ENCODE assay signal across 7 cellular contexts in the genomic region with DNA sequence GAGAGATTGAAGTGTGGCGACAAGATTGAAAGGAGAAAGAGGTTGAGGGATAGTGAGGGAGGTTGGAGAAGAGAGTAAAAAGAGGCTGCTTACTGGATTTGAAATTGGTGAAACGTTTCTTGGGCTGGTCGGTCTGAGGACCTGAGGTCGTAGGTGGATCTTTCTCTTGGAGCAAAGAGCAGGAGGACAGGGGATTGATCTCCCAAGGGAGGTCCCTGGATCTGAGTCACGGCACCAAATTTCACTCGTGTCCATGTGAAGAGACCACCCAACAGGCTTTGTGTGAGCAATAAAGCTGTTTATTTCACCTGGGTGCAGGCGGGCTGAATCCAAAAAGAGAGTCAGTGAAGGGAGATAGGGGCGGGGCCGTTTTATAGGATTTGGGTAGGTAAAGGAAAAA.
A peak's percentile ranks its signal among the peaks of the same experiment; 100 is the strongest.
DNase-seq lines count a peak whose midpoint lies in the region; FAIRE-seq and TF ChIP-seq lines count a peak whose summit lies in the region.
"Not testable (repeated sequence)": the region's sequence is repeated elsewhere in the genome, so short reads cannot be mapped to it uniquely, and the experiment has no call there.

No MANE protein-coding gene starts in this region.

- H4K8ac ChIP-seq in H9 (replicated peaks; ENCODE audit: insufficient read length, low read depth, low read length); H1 (ENCODE audit: extremely low read depth, insufficient read depth, low read length); mesendoderm (ENCODE audit: low read depth, low read length): not testable (repeated sequence)

- not testable (repeated sequence) for H3K56ac ChIP-seq in H9 (ENCODE audit: insufficient read length, low read depth, low read length); H1 (replicated peaks; ENCODE audit: insufficient read length, low read depth, low read length); mesendoderm (ENCODE audit: low read length)

- no CpG with 5 or more reads among the region's 9 CpGs for WGBS in H9 (ENCODE audit: extremely low coverage, insufficient read length, low lambda C conversion rate)
- WGBS in HUES64: 74% methylated on average over 8 of the region's 9 CpGs
- WGBS in H1 (ENCODE audit: extremely low coverage in 1 of 2, insufficient coverage in 1 of 2, insufficient read length in 1 of 2, insufficient replicate concordance in 2 of 2, low coverage in 1 of 2, low lambda C conversion rate in 2 of 2, missing lambda C conversion rate in 1 of 2), 2 experiments: 48% methylated on average over 9 of the region's 9 CpGs; no CpG with 5 or more reads in 1 of the 2 experiments
- no CpG with 5 or more reads among the region's 9 CpGs for WGBS in iPS DF 6.9 (ENCODE audit: insufficient coverage, insufficient read length)
- WGBS in mesendoderm (ENCODE audit: extremely low coverage, insufficient coverage, low lambda C conversion rate): no CpG with 5 or more reads among the region's 9 CpGs

- H3K4me3 ChIP-seq in HUES64 (ENCODE audit: low read length) (peak overlapping the region; percentile 37), H1 (ENCODE audit: extremely low read depth in 1 of 4, insufficient read depth in 2 of 4, low read depth in 3 of 4, low read length in 4 of 4) (peak overlapping the region in 3 of 4 experiments; percentile 14 to 62 (median 53); a peak in 4 of 8 replicates), iPS DF 6.9 (ENCODE audit: low read length) (peak overlapping the region; percentile 91; the same call in 1 of the 2 replicates), iPS-18a (ENCODE audit: low read length) (peak overlapping the region; percentile 78)
- H3K4me3 ChIP-seq in mesendoderm (ENCODE audit: low read length): not testable (repeated sequence)

- not testable (repeated sequence) for H3K36me3 ChIP-seq in ES-I3 (ENCODE audit: insufficient read depth, low read length); HUES64 (ENCODE audit: insufficient read depth, low read length); H1 (ENCODE audit: control insufficient read depth in 2 of 4, insufficient read depth in 4 of 4, low read length in 3 of 4); iPS DF 6.9 (ENCODE audit: control insufficient read depth, insufficient read depth, low read length); iPS-18a (ENCODE audit: control insufficient read depth, low read depth, low read length); mesendoderm (ENCODE audit: control insufficient read depth, insufficient read depth, low read length)

- H2BK15ac ChIP-seq in H9 (ENCODE audit: low read depth, low read length); H1 (ENCODE audit: low read length); mesendoderm (replicated peaks; ENCODE audit: low read depth): not testable (repeated sequence)

- H3K4me1 ChIP-seq in ES-I3 (ENCODE audit: insufficient read depth, low read length) (peaks cover 14% of the 10 kb centered on the region), HUES64 (ENCODE audit: insufficient read depth, low read length) (peaks cover 17% of the 10 kb centered on the region), H1 (replicated peaks in 1 of 4; ENCODE audit: control insufficient read depth in 3 of 4, insufficient read depth in 4 of 4, low read length in 3 of 4) (peaks cover 0 to 16% (median 0%) of the 10 kb centered on the region in 4 experiments; a peak in 2 of 7 replicates), iPS-18a (ENCODE audit: control insufficient read depth, low read depth, low read length) (peaks cover 25% of the 10 kb centered on the region)
- H3K4me1 ChIP-seq in H9 (ENCODE audit: insufficient read depth, low read length); iPS DF 6.9 (ENCODE audit: control insufficient read depth, insufficient read depth, low read length); mesendoderm (ENCODE audit: control insufficient read depth, low read depth, low read length): not testable (repeated sequence)

- not testable (repeated sequence) for H3K4me3 Mint-ChIP-seq in H9

- not testable (repeated sequence) for FAIRE-seq in H1 (lab: Jason Lieb, UNC)

- peaks cover 11 to 30% of the 10 kb centered on the region in 2 experiments for H3K4me1 Mint-ChIP-seq in H9

- H3K79me2 ChIP-seq in H9 (ENCODE audit: insufficient read depth, low read length); H1 (ENCODE audit: control insufficient read depth in 1 of 2, insufficient read depth in 2 of 2, low read length in 2 of 2); mesendoderm (ENCODE audit: control insufficient read depth, insufficient read depth, low read length): not testable (repeated sequence)

- H2BK120ac ChIP-seq in H9 (ENCODE audit: low read depth, low read length, poor library complexity, severe bottlenecking); H1 (replicated peaks; ENCODE audit: low read depth, low read length): not testable (repeated sequence)
- peak overlapping the region; percentile 92 for H2BK120ac ChIP-seq in mesendoderm (ENCODE audit: low read depth, low read length)

- not testable (repeated sequence) for H2AFZ ChIP-seq in H9 (ENCODE audit: low read length); H1 (ENCODE audit: low read length)

- H3K9ac ChIP-seq in ES-I3 (ENCODE audit: low read depth, low read length) (peak overlapping the region; percentile 82), H9 (ENCODE audit: extremely low read depth, insufficient read length, low read length) (peak overlapping the region; percentile 95), HUES64 (ENCODE audit: low read depth, low read length) (peak overlapping the region; percentile 63), H1 (replicated peaks in 1 of 4; ENCODE audit: extremely low read depth in 1 of 4, low read depth in 3 of 4, low read length in 3 of 4) (peak overlapping the region in 3 of 4 experiments; percentile 8 to 60 (median 30); a peak in 3 of 7 replicates), iPS-18a (ENCODE audit: low read length) (peak overlapping the region; percentile 72)
- not testable (repeated sequence) for H3K9ac ChIP-seq in mesendoderm (ENCODE audit: low read length)

- peak overlapping the region; percentile 29 to 96 (median 84); a peak in 5 of 7 replicates for H3K27ac Mint-ChIP-seq in H9

- not testable (repeated sequence) for H4K20me1 ChIP-seq in H9 (ENCODE audit: control insufficient read depth, insufficient read depth, insufficient read length); H1 (replicated peaks in 1 of 2; ENCODE audit: control insufficient read depth in 1 of 2, insufficient read depth in 2 of 2, low read length in 2 of 2)

- H3K23me2 ChIP-seq in H9 (ENCODE audit: insufficient read length, low read depth, low read length, poor library complexity, severe bottlenecking); H1 (ENCODE audit: low read depth, low read length): not testable (repeated sequence)

- H3K4me2 ChIP-seq in H9 (ENCODE audit: insufficient read depth, insufficient read length, low read length) (peak overlapping the region; percentile 33), H1 (ENCODE audit: insufficient read depth in 1 of 2, low read depth in 2 of 2, low read length in 2 of 2) (peak overlapping the region; percentile 37 to 42; a peak in 3 of 4 replicates)
- H3K4me2 ChIP-seq in mesendoderm (ENCODE audit: low read length): not testable (repeated sequence)

- H3T11ph ChIP-seq in H9 (ENCODE audit: low read length): not testable (repeated sequence)

- not testable (repeated sequence) for H2BK5ac ChIP-seq in H9 (ENCODE audit: insufficient read length, low read length); H1 (ENCODE audit: low read depth, low read length); mesendoderm (ENCODE audit: low read length)

- POLR2A ChIA-PET in H1 (lab: Charles Lee; ENCODE audit: partially characterized antibody): interaction anchor here (0.6 to 1.9 kb wide), 2 partner anchors 11 to 64 kb away, joined by 3 to 6 read pairs; no protein-coding TSS in a partner anchor

- not testable (repeated sequence) for H2BK12ac ChIP-seq in H9 (ENCODE audit: insufficient read length, low read depth, low read length); H1 (ENCODE audit: low read depth, low read length)

- not testable (repeated sequence) for DNase-seq in H9; H1 (ENCODE audit: low read depth in 1 of 2, low spot score in 2 of 2); iPS DF 6.9 (ENCODE audit: low read depth, low spot score); mesendoderm

- H3K79me1 ChIP-seq in H9 (ENCODE audit: insufficient read depth, low read depth, low read length, poor library complexity, severe bottlenecking); H1 (ENCODE audit: low read depth, low read length); mesendoderm (ENCODE audit: low read length): not testable (repeated sequence)

- not testable (repeated sequence) for TF ChIP-seq EP300 in H1 (IDR thresholded peaks at IDR 0.05; ENCODE audit: borderline replicate concordance in 1 of 2, low read depth in 2 of 2, low read length in 2 of 2)

- not testable (repeated sequence) for H2BK20ac ChIP-seq in H9 (ENCODE audit: low read depth, low read length, poor library complexity, severe bottlenecking); H1 (ENCODE audit: low read length)

- H3K27me3 ChIP-seq in H9 (ENCODE audit: insufficient read depth, low read length); HUES64 (ENCODE audit: insufficient read depth, low read length); H1 (replicated peaks in 1 of 4; ENCODE audit: control insufficient read depth in 3 of 4, extremely low read depth in 1 of 4, insufficient read depth in 3 of 4, low read length in 3 of 4); iPS DF 6.9 (ENCODE audit: control insufficient read depth, insufficient read depth, low read length); iPS-18a (ENCODE audit: control insufficient read depth, insufficient read depth, low read length); mesendoderm (ENCODE audit: insufficient read depth, low read length, poor library complexity): not testable (repeated sequence)

- not testable (repeated sequence) for H2AK5ac ChIP-seq in H9 (ENCODE audit: insufficient read length, low read length); H1 (ENCODE audit: low read depth, low read length); mesendoderm (ENCODE audit: low read length)

- not testable (repeated sequence) for TF ChIP-seq RAD21 in H1 (IDR thresholded peaks at IDR 0.05 in 1 of 2, conservative IDR thresholded peaks at IDR 0.05 in 1 of 2; ENCODE audit: low read depth in 2 of 2, low read length in 2 of 2)

- peaks cover 8 to 14% (median 10%) of the 10 kb centered on the region in 3 experiments for H3K36me3 Mint-ChIP-seq in H9 (ENCODE audit: insufficient read depth in 1 of 3, low read depth in 3 of 3)

- not testable (repeated sequence) for H3K18ac ChIP-seq in H9 (ENCODE audit: insufficient read length, low read depth, low read length); H1 (ENCODE audit: extremely low read depth, low read length)
- peak overlapping the region; percentile 60 for H3K18ac ChIP-seq in mesendoderm (ENCODE audit: low read length)

- H3K14ac ChIP-seq in H9 (ENCODE audit: insufficient read depth, low read length): peak overlapping the region; percentile 75; the same call in 1 of the 2 replicates
- not testable (repeated sequence) for H3K14ac ChIP-seq in H1 (ENCODE audit: insufficient read length)

- TF ChIP-seq CTCF in H9 (conservative IDR thresholded peaks at IDR 0.05); H1 (IDR thresholded peaks at IDR 0.05; ENCODE audit: control extremely low read depth in 1 of 3, insufficient read depth in 1 of 3, low read depth in 1 of 3, low read length in 3 of 3): not testable (repeated sequence)

- CTCF ChIA-PET in H1 (lab: Charles Lee; ENCODE audit: partially characterized antibody): not testable (repeated sequence)

- H4K5ac ChIP-seq in H9 (ENCODE audit: insufficient read length, low read depth, low read length); H1 (ENCODE audit: insufficient read length, low read depth, low read length); mesendoderm (ENCODE audit: low read length): not testable (repeated sequence)

- not testable (repeated sequence) for H3K9me3 ChIP-seq in ES-I3 (ENCODE audit: control insufficient read depth, insufficient read depth, low read length); H9 (ENCODE audit: control insufficient read depth, low read depth, low read length); HUES64 (ENCODE audit: insufficient read depth, low read depth, low read length); H1 (ENCODE audit: insufficient read depth in 2 of 2, low read depth in 1 of 2, low read length in 1 of 2); iPS DF 6.9 (ENCODE audit: control insufficient read depth, insufficient read depth, low read length); iPS-18a (ENCODE audit: control insufficient read depth, low read depth, low read length)

- H3K27ac ChIP-seq in H9 (ENCODE audit: insufficient read length, low read depth, low read length) (peak overlapping the region; percentile 94), HUES64 (ENCODE audit: low read depth, low read length) (peak overlapping the region; percentile 82; the same call in 1 of the 2 replicates), iPS DF 6.9 (ENCODE audit: low read length) (peak overlapping the region; percentile 93), mesendoderm (ENCODE audit: low read depth, low read length) (peak overlapping the region; percentile 81)
- not testable (repeated sequence) for H3K27ac ChIP-seq in H1 (ENCODE audit: low read depth, low read length); iPS-18a (ENCODE audit: low read length)

- H3K27me3 Mint-ChIP-seq in H9 (ENCODE audit: low read depth): not testable (repeated sequence)

- H3K4ac ChIP-seq in H9 (ENCODE audit: low read depth, low read length); H1 (replicated peaks; ENCODE audit: insufficient read length, low read depth, low read length); mesendoderm (ENCODE audit: low read depth, low read length): not testable (repeated sequence)

- TF ChIP-seq POLR2A in H1 (IDR thresholded peaks at IDR 0.05; ENCODE audit: control extremely low read depth in 1 of 2, low read depth in 2 of 2, low read length in 2 of 2): peak in 1 of 2 experiments; percentile 57; a peak in 1 of 3 replicates

- not testable (repeated sequence) for H3K23ac ChIP-seq in H9 (ENCODE audit: insufficient read length, low read depth, low read length); H1 (ENCODE audit: insufficient read length); mesendoderm (ENCODE audit: low read length)

- peaks cover 13 to 20% of the 10 kb centered on the region in 2 experiments for H3K9me3 Mint-ChIP-seq in H9

- not testable (repeated sequence) for H4K91ac ChIP-seq in H9 (ENCODE audit: insufficient read length, low read depth, low read length); H1 (replicated peaks; ENCODE audit: insufficient read length, low read length)
